8 cellular contexts compared by ENCODE assay signal in the genomic region with DNA sequence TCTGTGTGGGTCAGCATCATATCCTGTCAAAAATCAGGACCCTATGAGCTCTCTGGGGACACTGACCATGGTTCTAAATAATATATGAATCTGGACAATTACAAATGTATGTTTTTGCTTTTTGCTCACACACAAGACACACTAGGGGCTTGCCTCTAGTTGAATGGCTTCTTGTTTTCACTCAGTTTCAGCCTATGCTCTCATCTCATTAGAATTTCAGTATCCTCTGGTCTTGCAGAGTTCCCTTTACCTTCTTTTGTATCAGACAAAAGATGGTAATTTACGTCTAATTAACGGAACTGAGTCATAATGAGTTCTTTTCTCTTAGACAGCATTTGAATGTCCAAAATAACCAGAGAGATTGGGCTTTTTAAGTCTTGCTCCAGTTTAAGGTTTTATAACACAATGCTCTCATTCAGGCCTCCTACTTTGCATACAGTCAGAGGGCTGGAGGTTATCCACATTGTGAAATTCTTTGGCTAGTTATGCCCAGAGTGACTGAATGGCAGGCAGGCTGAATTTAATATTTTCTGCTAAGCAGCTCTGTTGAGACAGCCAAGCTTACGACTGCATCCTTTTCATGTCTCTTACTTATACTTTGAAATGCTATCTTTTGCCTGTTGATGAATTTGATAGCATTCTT.
DNase-seq lines count a peak whose midpoint lies in the region; ATAC-seq and TF ChIP-seq lines count a peak whose summit lies in the region.
"Had no signal": no experiment of that assay in that cellular context is flagged by ENCODE, and none has a peak within 500 bp of the region (broad histone marks: within the 10 kb centered on the region; RNA-seq: fewer than 3 reads in every experiment).

No MANE protein-coding gene starts in this region.

- peak overlapping the region; percentile 11 for H3K4me3 Mint-ChIP-seq in chondrocyte (ENCODE audit: unreplicated experiment)

- H3K4me1 Mint-ChIP-seq in chondrocyte (ENCODE audit: low read depth) = peaks cover 59% of the 10 kb centered on the region

- ATAC-seq in activated CD4-positive, CD25-positive, alpha-beta regulatory T cell treated with anti-CD3 and anti-CD28 coated beads, Interleukin-2, amount 50 U/mL, for 24 hours = no peak

- no peaks in the 10 kb centered on the region for H3K36me3 Mint-ChIP-seq in chondrocyte (ENCODE audit: low read depth)

- no peak for TF ChIP-seq CTCF in chondrocyte (IDR thresholded peaks at IDR 0.05)

- DNase-seq in M059J (ENCODE audit: low read depth) = peak; percentile 81
- DNase-seq in chondrocyte (ENCODE audit: low spot score) = no peak
- peak; percentile 46 for DNase-seq in kidney glomerular epithelial cell (lab: John Stamatoyannopoulos, UW)
- DNase-seq in DMS153 (lab: John Stamatoyannopoulos, UW) = no peak
- no peak for DNase-seq in activated naive CD4-positive, alpha-beta T cell (lab: John Stamatoyannopoulos, UW)
- DNase-seq: activated T-cell treated with anti-CD3 and anti-CD28 coated beads for 4 hours had no signal

- peak overlapping the region; percentile 53 for H3K27ac Mint-ChIP-seq in chondrocyte (ENCODE audit: unreplicated experiment)

- no peaks in the 10 kb centered on the region for H3K27me3 Mint-ChIP-seq in chondrocyte (ENCODE audit: low read depth)

- peak overlapping the region; percentile 65 for H3K27ac ChIP-seq in temporal lobe (ENCODE audit: low read depth, low read length)

- H3K9me3 Mint-ChIP-seq in chondrocyte (ENCODE audit: low read depth) = no peaks in the 10 kb centered on the region

Comparison
In these comparisons a context has a peak if more than half of its experiments do, and no peak if none do; other contexts are left out.
1. DNase-seq: peak in M059J (single experiment) and kidney glomerular epithelial cell (single experiment); none in chondrocyte (single experiment), DMS153 (single experiment) and activated naive CD4-positive, alpha-beta T cell (0 of 4).